In genomic region chr15:68231102-68231818, GRCh38 we compare ENCODE assay signal across 9 cellular contexts. TPM values are rescaled to one million over a fixed set of nuclear protein-coding genes. Genes with fewer than 3 reads are reported as not detected.
DNase-seq lines count a peak whose midpoint lies in the region; ATAC-seq and TF ChIP-seq lines count a peak whose summit lies in the region.
"Had no signal": no experiment of that assay in that cellular context is flagged by ENCODE, and none has a peak within 500 bp of the region (broad histone marks: within the 10 kb centered on the region; RNA-seq: fewer than 3 reads in every experiment).

No MANE protein-coding gene starts in this region.

- no peaks in the 10 kb centered on the region for H3K9me3 Mint-ChIP-seq in stimulated activated naive CD8-positive, alpha-beta T cell treated with anti-CD3 and anti-CD28 coated beads, Interleukin-15, Interleukin-2, amounts not matched to agents 100 ng/mL and 50 ng/mL, for 24 hours
- no peaks in the 10 kb centered on the region for H3K9me3 Mint-ChIP-seq in activated CD4-positive, alpha-beta memory T cell treated with anti-CD3 and anti-CD28 coated beads for 36 hours

- POLR2A ChIA-PET in activated CD4-positive, alpha-beta memory T cell treated with anti-CD3 and anti-CD28 coated beads for 36 hours (lab: Charles Lee), result interaction anchor here (4.2 kb wide), 1 partner anchor 47 kb away, joined by 36 read pairs; the partner anchor contains the start of gene FEM1B

- intact Hi-C loops in activated CD4-positive, alpha-beta memory T cell treated with anti-CD3 and anti-CD28 coated beads for 36 hours (cut with micrococcal nuclease), result no loop called here
- intact Hi-C loops in lower leg skin (cut with DNase I; ENCODE audit: low total_unique reads), result no loop called here

- DNase-seq in stimulated activated naive CD8-positive, alpha-beta T cell treated with anti-CD3 and anti-CD28 coated beads, Interleukin-15, Interleukin-2, amounts not matched to agents 100 U/mL and 50 U/mL, for 24 hours, result no peak
- no peak for DNase-seq in activated CD4-positive, alpha-beta memory T cell treated with anti-CD3 and anti-CD28 coated beads for 36 hours
- DNase-seq in lower leg skin (ENCODE audit: low spot score in 2 of 2) (peak; percentile 12 to 58), glomerular visceral epithelial cell (ENCODE audit: extremely low spot score) (no peak)
- DNase-seq: NCI-H526 treated with DMSO at 0.1 percent for 48 hours had no signal

- H3K4me1 Mint-ChIP-seq in stimulated activated naive CD8-positive, alpha-beta T cell treated with anti-CD3 and anti-CD28 coated beads, Interleukin-15, Interleukin-2, amounts not matched to agents 100 ng/mL and 50 ng/mL, for 24 hours (ENCODE audit: low read depth), result peaks cover 39% of the 10 kb centered on the region
- H3K4me1 Mint-ChIP-seq in activated CD4-positive, alpha-beta memory T cell treated with anti-CD3 and anti-CD28 coated beads for 36 hours (ENCODE audit: low read depth), result peaks cover 27% of the 10 kb centered on the region

- ATAC-seq in stimulated activated naive CD8-positive, alpha-beta T cell treated with anti-CD3 and anti-CD28 coated beads, Interleukin-15, Interleukin-2, amounts not matched to agents 100 U/mL and 50 U/mL, for 24 hours, result no peak
- ATAC-seq in GM18873 (IDR thresholded peaks at IDR 0.05; ENCODE audit: low FRiP score, unreplicated experiment), result no peak
- ATAC-seq in HG03565 (IDR thresholded peaks at IDR 0.05; ENCODE audit: unreplicated experiment), result no peak
- ATAC-seq in HG03135 (IDR thresholded peaks at IDR 0.05; ENCODE audit: unreplicated experiment), result no peak

- H3K36me3 Mint-ChIP-seq in stimulated activated naive CD8-positive, alpha-beta T cell treated with anti-CD3 and anti-CD28 coated beads, Interleukin-15, Interleukin-2, amounts not matched to agents 100 ng/mL and 50 ng/mL, for 24 hours (ENCODE audit: low read depth), result peaks cover 12% of the 10 kb centered on the region
- H3K36me3 Mint-ChIP-seq in activated CD4-positive, alpha-beta memory T cell treated with anti-CD3 and anti-CD28 coated beads for 36 hours, result no peaks in the 10 kb centered on the region

- H3K4me3 Mint-ChIP-seq in stimulated activated naive CD8-positive, alpha-beta T cell treated with anti-CD3 and anti-CD28 coated beads, Interleukin-15, Interleukin-2, amounts not matched to agents 100 ng/mL and 50 ng/mL, for 24 hours, result peak overlapping the region; percentile 90
- peak overlapping the region; percentile 40 for H3K4me3 Mint-ChIP-seq in activated CD4-positive, alpha-beta memory T cell treated with anti-CD3 and anti-CD28 coated beads for 36 hours

- WGBS in lower leg skin, 2 donors, result 76 to 77% methylated on average over 9 of the region's 9 CpGs

- H3K27ac Mint-ChIP-seq in stimulated activated naive CD8-positive, alpha-beta T cell treated with anti-CD3 and anti-CD28 coated beads, Interleukin-15, Interleukin-2, amounts not matched to agents 100 ng/mL and 50 ng/mL, for 24 hours, result peak overlapping the region; percentile 83
- H3K27ac Mint-ChIP-seq in activated CD4-positive, alpha-beta memory T cell treated with anti-CD3 and anti-CD28 coated beads for 36 hours, result no peak overlapping the region

- H3K27me3 Mint-ChIP-seq in stimulated activated naive CD8-positive, alpha-beta T cell treated with anti-CD3 and anti-CD28 coated beads, Interleukin-15, Interleukin-2, amounts not matched to agents 100 ng/mL and 50 ng/mL, for 24 hours, result no peaks in the 10 kb centered on the region
- H3K27me3 Mint-ChIP-seq in activated CD4-positive, alpha-beta memory T cell treated with anti-CD3 and anti-CD28 coated beads for 36 hours, result no peaks in the 10 kb centered on the region

- no peak for TF ChIP-seq CTCF in lower leg skin (IDR thresholded peaks at IDR 0.05)

- H3K4me3 ChIP-seq in lower leg skin (ENCODE audit: low read depth, poor library complexity, severe bottlenecking), result no peak overlapping the region

- CTCF ChIA-PET in activated CD4-positive, alpha-beta memory T cell treated with anti-CD3 and anti-CD28 coated beads for 36 hours (lab: Charles Lee), result interaction anchor here (1.2 kb wide), 2 partner anchors 20 to 22 kb away, joined by 3 to 5 read pairs; no protein-coding TSS in a partner anchor

- no peak for TF ChIP-seq POLR2A in lower leg skin (IDR thresholded peaks at IDR 0.05)

RNA-seq across cellular contexts. Expression of gene CLN6, which starts 1.7 kb away (rescaled TPM):
- 10 to 100 TPM; 32.9 to 34.2 TPM for total RNA-seq in activated CD4-positive, alpha-beta memory T cell treated with anti-CD3 and anti-CD28 coated beads for 36 hours
- total RNA-seq in lower leg skin, result 10 to 100 TPM in 3 of 4 donors, 1 to 10 TPM in 1; 9.9 to 22.5 (median 15.1) TPM

RNA-seq across cellular contexts. Expression of gene CALML4, which starts 26.1 kb away (rescaled TPM):
- 1 to 10 TPM; 5.3 to 7.0 TPM for total RNA-seq in activated CD4-positive, alpha-beta memory T cell treated with anti-CD3 and anti-CD28 coated beads for 36 hours
- 1 to 10 TPM; 2.6 to 9.3 (median 4.6) TPM for total RNA-seq in lower leg skin

RNA-seq across cellular contexts. Expression of gene FEM1B, which starts 46.3 kb away (rescaled TPM):
- 10 to 100 TPM; 32.6 to 34.2 TPM for total RNA-seq in activated CD4-positive, alpha-beta memory T cell treated with anti-CD3 and anti-CD28 coated beads for 36 hours
- total RNA-seq in lower leg skin, result 10 to 100 TPM; 70.6 to 90.9 (median 82.4) TPM

Comparison
In these comparisons a context has a peak if more than half of its experiments do, and no peak if none do; other contexts are left out.
1. DNase-seq: peak in lower leg skin (2 of 2); none in stimulated activated naive CD8-positive, alpha-beta T cell treated with anti-CD3 and anti-CD28 coated beads, Interleukin-15, Interleukin-2, amounts not matched to agents 100 U/mL and 50 U/mL, for 24 hours (single experiment), activated CD4-positive, alpha-beta memory T cell treated with anti-CD3 and anti-CD28 coated beads for 36 hours (single experiment) and glomerular visceral epithelial cell (single experiment).